29 cellular contexts compared by ENCODE assay signal in genomic region chr1:201049248-201049831, GRCh38.
"Had no signal": no experiment of that assay in that cellular context is flagged by ENCODE, and none has a peak within 500 bp of the region (broad histone marks: within the 10 kb centered on the region; RNA-seq: fewer than 3 reads in every experiment).

No MANE protein-coding gene starts in this region.

- H3K4me1 ChIP-seq: ascending aorta, body of pancreas, SJCRH30 had no signal

- H3K4me2 ChIP-seq: PC-9 had no signal

- H2AFZ ChIP-seq: PC-9 had no signal

- ATAC-seq: activated naive CD4-positive, alpha-beta T cell treated with anti-CD3 and anti-CD28 coated beads, Interleukin-2, amount 50 U/mL, for 72 hours; activated naive CD8-positive, alpha-beta T cell treated with anti-CD3 and anti-CD28 coated beads, Interleukin-2, amount 50 U/mL, for 24 hours; activated T-cell treated with anti-CD3 and anti-CD28 coated beads, Interleukin-2, amount 50 U/mL, for 4 hours; body of pancreas; T-helper 17 cell had no signal

- H3K36me3 ChIP-seq: ascending aorta, MG63, SJCRH30 had no signal

- H3K27me3 ChIP-seq: ascending aorta, body of pancreas had no signal

- H3K27ac ChIP-seq: ascending aorta, body of pancreas, PC-9, SJCRH30, VCaP had no signal

- DNase-seq: activated CD4-positive, alpha-beta memory T cell treated with anti-CD3 and anti-CD28 coated beads for 36 hours; activated CD4-positive, alpha-beta T cell treated with anti-CD3 and anti-CD28 coated beads, Interleukin-2, amount 10 ng/mL, durations not matched to agents 7 days and 5 days; activated CD4-positive, CD25-positive, alpha-beta regulatory T cell; activated CD8-positive, alpha-beta memory T cell treated with anti-CD3 and anti-CD28 coated beads for 24 hours; activated effector memory CD4-positive, alpha-beta T cell treated with anti-CD3 and anti-CD28 coated beads, Interleukin-2, amount 50 U/mL, for 16 hours; activated naive CD4-positive, alpha-beta T cell treated with Interleukin-2 at 50 U/mL for 16 hours; activated naive CD8-positive, alpha-beta T cell treated with anti-CD3 and anti-CD28 coated beads, Interleukin-2, amount 50 U/mL, for 24 hours; activated T-cell treated with anti-CD3 and anti-CD28 coated beads, Interleukin-2, amount 50 U/mL, for 4 hours; amniotic stem cell; body of pancreas; cerebellar nuclear complex; MG63; NCI-H1092; NCI-H1417; NCI-H1930; NCI-H2171; NCI-H2227 treated with DMSO at 0.1 percent for 48 hours; NCI-H446 treated with DMSO at 0.1 percent for 48 hours; NCI-H524 treated with DMSO at 0.1 percent for 48 hours; NCI-H748 treated with DMSO at 0.1 percent for 48 hours; NK-92 treated with Interleukin-12 subunit alpha and Interleukin-12 subunit beta, amount 100 ng/mL, for 24 hours; PC-9; SJCRH30; T-helper 17 cell; T-helper 9 cell had no signal

- H3K9me3 ChIP-seq: ascending aorta, body of pancreas, MG63, SJCRH30 had no signal

- FAIRE-seq: colon had no signal

- H3K4me3 ChIP-seq: ascending aorta, body of pancreas, MG63, PC-9, SJCRH30 had no signal
